ENCODE assay signal across 22 cellular contexts in the genomic region with DNA sequence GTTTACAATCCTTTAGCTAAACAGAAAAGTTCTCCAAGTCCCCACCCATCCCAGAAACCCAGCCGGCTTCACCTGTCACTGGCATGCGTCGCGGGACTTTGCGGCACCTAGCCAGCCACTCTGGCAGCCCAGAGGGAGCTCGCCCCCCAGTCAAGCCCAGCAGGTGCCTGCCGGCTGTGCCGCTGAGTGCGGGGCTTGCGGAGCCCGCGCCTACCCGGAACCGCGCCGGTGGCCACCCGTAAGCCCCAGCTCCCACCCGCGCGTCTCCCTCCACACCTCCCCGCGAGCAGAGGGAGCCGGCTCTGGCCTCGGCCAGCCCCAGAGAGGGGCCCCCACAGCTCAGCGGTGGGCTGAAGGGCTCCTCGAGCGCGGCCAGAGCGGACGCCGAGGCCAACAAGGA.
"Had no signal": no experiment of that assay in that cellular context is flagged by ENCODE, and none has a peak within 500 bp of the region (broad histone marks: within the 10 kb centered on the region; RNA-seq: fewer than 3 reads in every experiment).

No MANE protein-coding gene starts in this region.

- H3K27me3 Mint-ChIP-seq: memory B cell; stimulated activated naive B cell treated with anti-CD40 and anti-IgM and Interleukin-4, amounts not matched to agents 10 μg/mL and 1 μg/mL and 100 μg/mL, for 72 hours had no signal

- H3K9me3 Mint-ChIP-seq: stimulated activated naive CD8-positive, alpha-beta T cell treated with anti-CD3 and anti-CD28 coated beads, Interleukin-15, Interleukin-2, amounts not matched to agents 100 ng/mL and 50 ng/mL, for 24 hours had no signal

- H3K36me3 ChIP-seq: left ventricle myocardium inferior, pancreas, right lobe of liver, thyroid gland, transverse colon, upper lobe of right lung had no signal

- H3K4me3 ChIP-seq: left ventricle myocardium inferior, pancreas, psoas muscle, right lobe of liver, smooth muscle cell, thyroid gland, transverse colon, upper lobe of right lung had no signal

- H3K4me3 Mint-ChIP-seq: memory B cell; naive thymus-derived CD8-positive, alpha-beta T cell; nephron; neural crest cell; stimulated activated naive B cell treated with anti-CD40 and anti-IgM and Interleukin-4, amounts not matched to agents 10 μg/mL and 1 μg/mL and 100 μg/mL, for 72 hours; stimulated activated naive CD8-positive, alpha-beta T cell treated with anti-CD3 and anti-CD28 coated beads, Interleukin-15, Interleukin-2, amounts not matched to agents 100 ng/mL and 50 ng/mL, for 24 hours had no signal

- H3K27ac Mint-ChIP-seq: memory B cell; naive thymus-derived CD8-positive, alpha-beta T cell; nephron; stimulated activated naive B cell treated with anti-CD40 and anti-IgM and Interleukin-4, amounts not matched to agents 10 μg/mL and 1 μg/mL and 100 μg/mL, for 72 hours; stimulated activated naive CD8-positive, alpha-beta T cell treated with anti-CD3 and anti-CD28 coated beads, Interleukin-15, Interleukin-2, amounts not matched to agents 100 ng/mL and 50 ng/mL, for 24 hours had no signal

- H3K27ac ChIP-seq: left ventricle myocardium inferior, pancreas, psoas muscle, right lobe of liver, thyroid gland, transverse colon, upper lobe of right lung had no signal

- H3K9me3 ChIP-seq: pancreas, thyroid gland, transverse colon, upper lobe of right lung had no signal

- H3K36me3 Mint-ChIP-seq: memory B cell; naive thymus-derived CD8-positive, alpha-beta T cell; stimulated activated naive B cell treated with anti-CD40 and anti-IgM and Interleukin-4, amounts not matched to agents 10 μg/mL and 1 μg/mL and 100 μg/mL, for 72 hours had no signal

- ATAC-seq: naive thymus-derived CD8-positive, alpha-beta T cell; pancreas; psoas muscle; right lobe of liver; stimulated activated naive B cell treated with anti-CD40 and anti-IgM and Interleukin-4, amounts not matched to agents 10 μg/mL and 1 μg/mL and 100 μg/mL, for 72 hours; upper lobe of right lung had no signal

- H3K4me1 Mint-ChIP-seq: memory B cell; naive thymus-derived CD8-positive, alpha-beta T cell; nephron; neural crest cell; stimulated activated naive B cell treated with anti-CD40 and anti-IgM and Interleukin-4, amounts not matched to agents 10 μg/mL and 1 μg/mL and 100 μg/mL, for 72 hours had no signal

- H3K27me3 ChIP-seq: pancreas, right lobe of liver, thyroid gland, transverse colon, upper lobe of right lung had no signal

- DNase-seq: head of caudate nucleus; hippocampal formation; left ventricle myocardium inferior; naive thymus-derived CD8-positive, alpha-beta T cell; nucleus accumbens; psoas muscle; right lobe of liver; stimulated activated CD4-positive, alpha-beta T cell treated with anti-CD3 and anti-CD28 coated beads, Interleukin-12 subunit alpha, Interleukin-12 subunit beta, amount 100 ng/mL, for 4 hours; stimulated activated CD4-positive, alpha-beta T cell treated with anti-CD3 and anti-CD28 coated beads, Interleukin-15, amount 100 ng/mL, for 24 hours; stimulated activated CD4-positive, alpha-beta T cell treated with anti-CD3 and anti-CD28 coated beads, Interleukin-2, amount 100 ng/mL, for 24 hours; stimulated activated CD4-positive, alpha-beta T cell treated with anti-CD3 and anti-CD28 coated beads, Interleukin-4, amount 100 ng/mL, for 1 hour; stimulated activated naive B cell treated with anti-CD40 and anti-IgM and Interleukin-4, amounts not matched to agents 10 μg/mL and 1 μg/mL and 100 μg/mL, for 72 hours; substantia nigra; thyroid gland; transverse colon; upper lobe of right lung had no signal

- H3K4me1 ChIP-seq: left ventricle myocardium inferior, pancreas, psoas muscle, right lobe of liver, thyroid gland, transverse colon, upper lobe of right lung had no signal
